In genomic region chr20:2451939-2452732, GRCh38 we compare ENCODE assay signal across 8 cellular contexts. TPM values are rescaled to one million over a fixed set of nuclear protein-coding genes. Genes with fewer than 3 reads are reported as not detected.
DNase-seq lines count a peak whose midpoint lies in the region; ATAC-seq and TF ChIP-seq lines count a peak whose summit lies in the region.

No MANE protein-coding gene starts in this region.

- H3K4me1 ChIP-seq in DOHH2 (ENCODE audit: control insufficient read depth, low read length) (no peaks in the 10 kb centered on the region), SJSA1 (replicated peaks) (no peaks in the 10 kb centered on the region), ovary (ENCODE audit: insufficient read depth) (no peaks in the 10 kb centered on the region), aorta (ENCODE audit: control insufficient read depth in 1 of 2, insufficient read depth in 2 of 2, low read length in 2 of 2) (no peaks in the 10 kb centered on the region)

- H3K4me2 ChIP-seq in DOHH2 (ENCODE audit: low read length): no peak overlapping the region

- H4K20me1 ChIP-seq in DOHH2 (ENCODE audit: control insufficient read depth, insufficient read depth, low read depth, low read length): no peaks in the 10 kb centered on the region

- TF ChIP-seq POLR2A in ovary (IDR thresholded peaks at IDR 0.05): no peak

- H3K27ac ChIP-seq in DOHH2 (ENCODE audit: low read depth, low read length) (no peak overlapping the region), SJSA1 (no peak overlapping the region), ovary (no peak overlapping the region), aorta (ENCODE audit: low read depth in 1 of 2, low read length in 2 of 2) (no peak overlapping the region)

- H3K36me3 ChIP-seq in DOHH2 (ENCODE audit: control insufficient read depth, low read length) (no peaks in the 10 kb centered on the region), MG63 (no peaks in the 10 kb centered on the region), SJSA1 (no peaks in the 10 kb centered on the region), ovary (no peaks in the 10 kb centered on the region), aorta (ENCODE audit: control insufficient read depth in 1 of 2, insufficient read depth in 2 of 2, low read length in 1 of 2) (no peaks in the 10 kb centered on the region)

- ATAC-seq in aorta (ENCODE audit: low FRiP score): peak; percentile 79
- ATAC-seq in HG03432 (IDR thresholded peaks at IDR 0.05; ENCODE audit: unreplicated experiment): no peak

- H3K9me3 ChIP-seq in DOHH2 (ENCODE audit: control insufficient read depth, insufficient read depth, low read length) (no peaks in the 10 kb centered on the region), MG63 (no peaks in the 10 kb centered on the region), SJSA1 (replicated peaks) (no peaks in the 10 kb centered on the region), ovary (no peaks in the 10 kb centered on the region), aorta (ENCODE audit: control insufficient read depth, low read length) (no peaks in the 10 kb centered on the region)

- no peak for TF ChIP-seq EP300 in ovary (IDR thresholded peaks at IDR 0.05)

- no peaks in the 10 kb centered on the region for H3K9me2 ChIP-seq in DOHH2 (replicated peaks; ENCODE audit: control insufficient read depth, low read length)

- WGBS in ovary, 3 donors: 51 to 57% (median 54%) methylated on average over 8 of the region's 8 CpGs
- 51 to 53% methylated on average over 8 of the region's 8 CpGs for WGBS in aorta, 2 donors

- peaks cover 22% of the 10 kb centered on the region for H3K27me3 ChIP-seq in DOHH2 (ENCODE audit: control insufficient read depth, low read length)
- H3K27me3 ChIP-seq in MG63: no peaks in the 10 kb centered on the region
- H3K27me3 ChIP-seq in SJSA1 (replicated peaks): peaks cover 7% of the 10 kb centered on the region; the same call in 1 of the 2 replicates
- no peaks in the 10 kb centered on the region for H3K27me3 ChIP-seq in ovary
- no peaks in the 10 kb centered on the region for H3K27me3 ChIP-seq in aorta (ENCODE audit: control insufficient read depth in 1 of 2, insufficient read depth in 2 of 2, low read length in 1 of 2)

- H3K79me2 ChIP-seq in DOHH2 (ENCODE audit: control insufficient read depth, low read length): no peaks in the 10 kb centered on the region

- peaks cover 14% of the 10 kb centered on the region for H3F3A ChIP-seq in DOHH2 (ENCODE audit: control insufficient read depth, insufficient read depth)

- DNase-seq in MG63: peak; percentile 64
- DNase-seq in SJSA1 (ENCODE audit: low read depth in 1 of 2, low spot score in 2 of 2): peak; percentile 57 to 81
- DNase-seq in activated effector memory CD4-positive, alpha-beta T cell treated with anti-CD3 and anti-CD28 coated beads, Interleukin-2, amount 50 U/mL, for 16 hours: peak; percentile 84
- DNase-seq in germinal center (ENCODE audit: low spot score): peak; percentile 61
- peak; percentile 34 to 57 (median 52) for DNase-seq in ovary
- DNase-seq in aorta: peak; percentile 77 to 83

- TF ChIP-seq CTCF in DOHH2 (IDR thresholded peaks at IDR 0.05; ENCODE audit: low read depth, low read length, poor library complexity, severe bottlenecking) (peak; percentile 83), ovary (IDR thresholded peaks at IDR 0.05) (peak; percentile 21 to 29 (median 26))

- H3K4me3 ChIP-seq in DOHH2 (ENCODE audit: low read length): no peak overlapping the region
- no peak overlapping the region for H3K4me3 ChIP-seq in MG63
- no peak overlapping the region for H3K4me3 ChIP-seq in SJSA1
- no peak overlapping the region for H3K4me3 ChIP-seq in ovary
- no peak overlapping the region for H3K4me3 ChIP-seq in aorta (ENCODE audit: low read length in 2 of 2)

- intact Hi-C loops in ovary (cut with DNase I): no loop called here
- intact Hi-C loops in aorta (cut with DNase I): loop anchor here (5.0 to 10.0 kb wide), 6 partner anchors 95 to 687 kb away; no protein-coding TSS in a partner anchor

RNA-seq across cellular contexts. Expression of gene SNRPB, which starts 18.5 kb away (rescaled TPM):
- 621 and 775 TPM in 2 replicates for total RNA-seq in MG63 (2014; rRNA removed; shearing (Covaris generic); ENCODE audit: low replicate concordance)
- 876 and 883 TPM in 2 replicates for total RNA-seq in SJSA1 (2014; rRNA removed; shearing (Covaris generic))
- total RNA-seq in ovary: 100 to 1,000 TPM in 6 of 7 donors, 10 to 100 TPM in 1; 98.4 to 149 (median 117) TPM
- polyA plus RNA-seq in ovary: 100 to 1,000 TPM in 1 of 2 donors, 10 to 100 TPM in 1; 41.6 to 170 TPM
- total RNA-seq in aorta: 10 to 100 TPM; 84.2 to 89.8 TPM
- polyA plus RNA-seq in aorta: 100 to 1,000 TPM; 106 to 116 TPM

RNA-seq across cellular contexts. Expression of gene ZNF343, which starts 56.6 kb away (rescaled TPM):
- total RNA-seq in MG63 (2014; rRNA removed; shearing (Covaris generic); ENCODE audit: low replicate concordance): 2.2 and 3.7 TPM in 2 replicates
- 6.9 and 8.4 TPM in 2 replicates for total RNA-seq in SJSA1 (2014; rRNA removed; shearing (Covaris generic))
- 10 to 100 TPM in 5 of 7 donors, 1 to 10 TPM in 2; 5.2 to 16.5 (median 12.3) TPM for total RNA-seq in ovary
- polyA plus RNA-seq in ovary: 10 to 100 TPM in 1 of 2 donors, 1 to 10 TPM in 1; 8.0 to 13.5 TPM
- total RNA-seq in aorta: 10 to 100 TPM; 13.9 to 15.0 TPM
- polyA plus RNA-seq in aorta: 1 to 10 TPM; 5.3 to 9.7 TPM

Comparison
In these comparisons a context has a peak if more than half of its experiments do, and no peak if none do; other contexts are left out.
1. intact Hi-C loops: an anchor here in aorta (5.0 to 10.0 kb wide); none called in ovary.